14 cellular contexts compared by ENCODE assay signal in genomic region chr6:33390173-33390572, GRCh38. TPM values are rescaled to one million over a fixed set of nuclear protein-coding genes. Genes with fewer than 3 reads are reported as not detected.
DNase-seq lines count a peak whose midpoint lies in the region; ATAC-seq, FAIRE-seq and TF ChIP-seq lines count a peak whose summit lies in the region.
"Had no signal": no experiment of that assay in that cellular context is flagged by ENCODE, and none has a peak within 500 bp of the region (broad histone marks: within the 10 kb centered on the region; RNA-seq: fewer than 3 reads in every experiment).

No MANE protein-coding gene starts in this region.

- peaks cover 8 to 15% (median 14%) of the 10 kb centered on the region in 4 donors for H3K4me1 ChIP-seq in esophagus muscularis mucosa
- peaks cover 0 to 6% (median 5%) of the 10 kb centered on the region in 3 donors for H3K4me1 ChIP-seq in pancreas

- H3K4me1 Mint-ChIP-seq in activated CD4-positive, alpha-beta T cell treated with anti-CD3 and anti-CD28 coated beads, Interleukin-2, amount 10 ng/mL, durations not matched to agents 24 days and 14 days: peaks cover 34% of the 10 kb centered on the region
- peaks cover 24% of the 10 kb centered on the region for H3K4me1 Mint-ChIP-seq in progenitor cell of endocrine pancreas (ENCODE audit: low read depth)

- peak overlapping the region; percentile 97 for H3K27ac Mint-ChIP-seq in activated CD4-positive, alpha-beta T cell treated with anti-CD3 and anti-CD28 coated beads, Interleukin-2, amount 10 ng/mL, durations not matched to agents 24 days and 14 days
- peak overlapping the region; percentile 95 for H3K27ac Mint-ChIP-seq in progenitor cell of endocrine pancreas

- no peak for TF ChIP-seq POLR2A in esophagus muscularis mucosa (IDR thresholded peaks at IDR 0.05; ENCODE audit: low read depth)

- H3K4me3 ChIP-seq in esophagus muscularis mucosa (no peak overlapping the region), pancreas (no peak overlapping the region)
- H3K4me3 ChIP-seq: A549 had no signal

- H3K27me3 Mint-ChIP-seq in activated CD4-positive, alpha-beta T cell treated with anti-CD3 and anti-CD28 coated beads, Interleukin-2, amount 10 ng/mL, durations not matched to agents 24 days and 14 days: peaks cover 2% of the 10 kb centered on the region
- no peaks in the 10 kb centered on the region for H3K27me3 Mint-ChIP-seq in progenitor cell of endocrine pancreas

- TF ChIP-seq EP300 in esophagus muscularis mucosa (IDR thresholded peaks at IDR 0.05): no peak

- no peak overlapping the region for H3K4me3 Mint-ChIP-seq in activated CD4-positive, alpha-beta T cell treated with anti-CD3 and anti-CD28 coated beads, Interleukin-2, amount 10 ng/mL, durations not matched to agents 24 days and 14 days
- no peak overlapping the region for H3K4me3 Mint-ChIP-seq in progenitor cell of endocrine pancreas (ENCODE audit: low read depth)

- no peak for ATAC-seq in pancreas
- ATAC-seq in HG03095 (IDR thresholded peaks at IDR 0.05; ENCODE audit: unreplicated experiment): no peak
- ATAC-seq: heart left ventricle, right cardiac atrium, upper lobe of right lung had no signal

- WGBS in esophagus muscularis mucosa: 90% methylated on average over 2 of the region's 2 CpGs
- 75 to 93% methylated on average over 2 of the region's 2 CpGs for WGBS in pancreas, 2 donors

- intact Hi-C loops in activated CD4-positive, alpha-beta T cell treated with anti-CD3 and anti-CD28 coated beads, Interleukin-2, amount 10 ng/mL, durations not matched to agents 24 days and 14 days (cut with micrococcal nuclease): no loop called here
- intact Hi-C loops in esophagus muscularis mucosa (cut with DNase I): loop anchor here (5.0 to 10.0 kb wide), 3 partner anchors 37 to 185 kb away; partner anchors contain the start of gene ZBTB9
- intact Hi-C loops in pancreas (cut with DNase I): no loop called here

- no peaks in the 10 kb centered on the region for H3K9me3 ChIP-seq in esophagus muscularis mucosa
- no peaks in the 10 kb centered on the region for H3K9me3 ChIP-seq in pancreas
- H3K9me3 ChIP-seq: A549, heart left ventricle, upper lobe of right lung had no signal

- H3K36me3 ChIP-seq in esophagus muscularis mucosa (no peaks in the 10 kb centered on the region), pancreas (no peaks in the 10 kb centered on the region)
- H3K36me3 ChIP-seq: heart left ventricle, upper lobe of right lung had no signal

- no peak for FAIRE-seq in pancreas (lab: Jason Lieb, UNC)
- FAIRE-seq: A549 had no signal

- H3K27ac ChIP-seq in VCaP: peak overlapping the region; percentile 89
- peak overlapping the region in 3 of 4 donors; percentile 87 to 90 (median 90) for H3K27ac ChIP-seq in esophagus muscularis mucosa (replicated peaks in 1 of 4)
- no peak overlapping the region for H3K27ac ChIP-seq in pancreas

- H3K27me3 ChIP-seq in esophagus muscularis mucosa (no peaks in the 10 kb centered on the region), pancreas (no peaks in the 10 kb centered on the region)
- H3K27me3 ChIP-seq: heart left ventricle, upper lobe of right lung had no signal

- no peak for TF ChIP-seq CTCF in VCaP (conservative IDR thresholded peaks at IDR 0.05)
- no peak for TF ChIP-seq CTCF in esophagus muscularis mucosa (IDR thresholded peaks at IDR 0.05)
- no peak for TF ChIP-seq CTCF in progenitor cell of endocrine pancreas (IDR thresholded peaks at IDR 0.05; ENCODE audit: unreplicated experiment)
- no peak for TF ChIP-seq CTCF in pancreas (IDR thresholded peaks at IDR 0.05)

- DNase-seq in activated CD4-positive, alpha-beta T cell treated with anti-CD3 and anti-CD28 coated beads, Interleukin-2, amount 10 ng/mL, durations not matched to agents 24 days and 14 days: no peak
- DNase-seq in activated CD4-positive, alpha-beta T cell treated with anti-CD3 and anti-CD28 coated beads for 48 hours: no peak
- no peak for DNase-seq in esophagus muscularis mucosa (ENCODE audit: extremely low spot score)
- no peak for DNase-seq in progenitor cell of endocrine pancreas (ENCODE audit: low spot score, unreplicated experiment)
- no peak for DNase-seq in pancreas
- no peak for DNase-seq in GF-D8 (lab: John Stamatoyannopoulos, UW)
- DNase-seq: heart left ventricle; NCI-H2029 treated with DMSO at 0.1 percent for 48 hours; right cardiac atrium; stimulated activated CD4-positive, alpha-beta T cell treated with anti-CD3 and anti-CD28 coated beads, Interleukin-4, amount 100 ng/mL, for 1 hour; upper lobe of right lung had no signal

- H3K36me3 Mint-ChIP-seq in activated CD4-positive, alpha-beta T cell treated with anti-CD3 and anti-CD28 coated beads, Interleukin-2, amount 10 ng/mL, durations not matched to agents 24 days and 14 days (ENCODE audit: low read depth): peaks cover 19% of the 10 kb centered on the region
- peaks cover 1% of the 10 kb centered on the region for H3K36me3 Mint-ChIP-seq in progenitor cell of endocrine pancreas (ENCODE audit: insufficient read depth)

- H3K9me3 Mint-ChIP-seq in activated CD4-positive, alpha-beta T cell treated with anti-CD3 and anti-CD28 coated beads, Interleukin-2, amount 10 ng/mL, durations not matched to agents 24 days and 14 days: no peaks in the 10 kb centered on the region
- no peaks in the 10 kb centered on the region for H3K9me3 Mint-ChIP-seq in progenitor cell of endocrine pancreas (ENCODE audit: low read depth)

RNA-seq across cellular contexts. Expression of gene KIFC1, which starts 1.4 kb away (rescaled TPM):
- 64.9 and 66.5 TPM in 2 replicates for total RNA-seq in activated CD4-positive, alpha-beta T cell treated with anti-CD3 and anti-CD28 coated beads, Interleukin-2, amount 10 ng/mL, durations not matched to agents 24 days and 14 days
- total RNA-seq in esophagus muscularis mucosa: 1 to 10 TPM in 1 of 4 donors, under 1 TPM in 2, not detected in 1; 0.39 to 1.1 (median 0.42) TPM
- 45.5 and 46.6 TPM in 2 replicates for total RNA-seq in progenitor cell of endocrine pancreas
- 1 to 10 TPM in 1 of 6 donors, under 1 TPM in 5; 0.14 to 1.5 (median 0.52) TPM for total RNA-seq in pancreas
- under 1 TPM; 0.19 to 0.42 TPM for polyA plus RNA-seq in pancreas

RNA-seq across cellular contexts. Expression of gene PHF1, which starts 20.6 kb away (rescaled TPM):
- total RNA-seq in activated CD4-positive, alpha-beta T cell treated with anti-CD3 and anti-CD28 coated beads, Interleukin-2, amount 10 ng/mL, durations not matched to agents 24 days and 14 days: 29.5 and 33.6 TPM in 2 replicates
- total RNA-seq in esophagus muscularis mucosa (10 to 100 TPM; 68.5 to 91.5 (median 84.9) TPM), progenitor cell of endocrine pancreas (58.1 and 58.4 TPM in 2 replicates), pancreas (10 to 100 TPM; 28.5 to 68.0 (median 47.2) TPM)
- polyA plus RNA-seq in pancreas: 100 to 1,000 TPM; 143 to 192 TPM

RNA-seq across cellular contexts. Expression of gene CUTA, which starts 27.7 kb away (rescaled TPM):
- 120 and 124 TPM in 2 replicates for total RNA-seq in activated CD4-positive, alpha-beta T cell treated with anti-CD3 and anti-CD28 coated beads, Interleukin-2, amount 10 ng/mL, durations not matched to agents 24 days and 14 days
- 100 to 1,000 TPM; 109 to 136 (median 123) TPM for total RNA-seq in esophagus muscularis mucosa
- 252 and 264 TPM in 2 replicates for total RNA-seq in progenitor cell of endocrine pancreas
- total RNA-seq in pancreas: 10 to 100 TPM; 65.0 to 99.6 (median 78.1) TPM
- 100 to 1,000 TPM in 1 of 2 donors, 10 to 100 TPM in 1; 96.7 to 204 TPM for polyA plus RNA-seq in pancreas

RNA-seq across cellular contexts. Expression of gene SYNGAP1, which starts 29.7 kb away (rescaled TPM):
- 41.5 and 44.6 TPM in 2 replicates for total RNA-seq in activated CD4-positive, alpha-beta T cell treated with anti-CD3 and anti-CD28 coated beads, Interleukin-2, amount 10 ng/mL, durations not matched to agents 24 days and 14 days
- total RNA-seq in esophagus muscularis mucosa (10 to 100 TPM in 3 of 4 donors, 1 to 10 TPM in 1; 8.0 to 17.6 (median 13.2) TPM), progenitor cell of endocrine pancreas (59.9 and 60.3 TPM in 2 replicates), pancreas (10 to 100 TPM in 1 of 6 donors, 1 to 10 TPM in 5; 4.6 to 11.0 (median 5.6) TPM)
- 10 to 100 TPM in 1 of 2 donors, 1 to 10 TPM in 1; 8.3 to 16.4 TPM for polyA plus RNA-seq in pancreas

Comparison
In these comparisons a context has a peak if more than half of its experiments do, and no peak if none do; other contexts are left out.
1. H3K27ac ChIP-seq: peak in VCaP (single experiment) and esophagus muscularis mucosa (3 of 4); none in pancreas (0 of 4).
2. RNA of gene KIFC1, which starts 1.4 kb away (total RNA-seq): 64.9 to 66.5 TPM in activated CD4-positive, alpha-beta T cell treated with anti-CD3 and anti-CD28 coated beads, Interleukin-2, amount 10 ng/mL, durations not matched to agents 24 days and 14 days and 45.5 to 46.6 TPM in progenitor cell of endocrine pancreas; 0.14 to 1.5 TPM in pancreas and 0.39 to 1.1 TPM in esophagus muscularis mucosa; every median in the first group is over 10 times any median in the second.